Comparison of ENCODE assay signal across 12 cellular contexts in the genomic region with DNA sequence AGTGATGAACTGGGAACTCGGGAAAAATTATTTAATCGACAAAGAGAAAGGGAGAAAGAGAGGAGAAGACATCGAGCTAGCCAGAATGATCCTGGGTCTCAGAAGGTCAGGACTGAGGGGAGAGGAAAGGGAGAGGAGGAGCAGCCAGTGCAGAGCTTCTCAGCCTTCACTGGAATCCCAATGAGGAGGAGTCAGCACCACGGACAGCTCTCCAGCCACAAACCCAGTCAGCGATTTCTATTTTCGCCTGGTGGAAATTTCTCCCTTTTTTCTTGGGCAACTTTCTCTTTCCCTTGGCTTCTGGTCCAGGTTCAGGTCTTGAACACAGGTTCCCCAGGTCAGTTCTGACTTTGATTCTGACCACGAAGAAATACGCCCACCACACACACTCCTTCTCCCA. TPM values are rescaled to one million over a fixed set of nuclear protein-coding genes. Genes with fewer than 3 reads are reported as not detected.
DNase-seq lines count a peak whose midpoint lies in the region; ATAC-seq and TF ChIP-seq lines count a peak whose summit lies in the region.
"Had no signal": no experiment of that assay in that cellular context is flagged by ENCODE, and none has a peak within 500 bp of the region (broad histone marks: within the 10 kb centered on the region; RNA-seq: fewer than 3 reads in every experiment).

No MANE protein-coding gene starts in this region.

- no peak overlapping the region for H3K4me3 ChIP-seq in CD4-positive, alpha-beta memory T cell (ENCODE audit: low read length in 2 of 2)
- H3K4me3 ChIP-seq: tibial nerve had no signal

- no peaks in the 10 kb centered on the region for H3K27me3 ChIP-seq in CD4-positive, alpha-beta memory T cell (ENCODE audit: insufficient read depth, low read length)

- peaks cover 19% of the 10 kb centered on the region for H3K4me1 Mint-ChIP-seq in mesothelial cell of epicardium
- peaks cover 0 to 2% (median under 1%) of the 10 kb centered on the region in 4 donors for H3K4me1 Mint-ChIP-seq in CD4-positive, alpha-beta memory T cell

- intact Hi-C loops in CD4-positive, alpha-beta memory T cell (cut with micrococcal nuclease), result no loop called here

- POLR2A ChIA-PET in CD4-positive, alpha-beta memory T cell (lab: Charles Lee; ENCODE audit: partially characterized antibody), result no interaction called here

- H3K36me3 Mint-ChIP-seq in mesothelial cell of epicardium, result no peaks in the 10 kb centered on the region
- peaks cover 0 to 4% of the 10 kb centered on the region in 2 donors for H3K36me3 Mint-ChIP-seq in CD4-positive, alpha-beta memory T cell

- peaks cover 87% of the 10 kb centered on the region for H3K27me3 Mint-ChIP-seq in mesothelial cell of epicardium (ENCODE audit: low read depth)
- H3K27me3 Mint-ChIP-seq in CD4-positive, alpha-beta memory T cell, result peaks cover 18 to 22% of the 10 kb centered on the region in 2 donors

- peak overlapping the region; percentile 25 for H3K4me3 Mint-ChIP-seq in mesothelial cell of epicardium
- H3K4me3 Mint-ChIP-seq in CD4-positive, alpha-beta memory T cell, result no peak overlapping the region

- no peak overlapping the region for H3K27ac Mint-ChIP-seq in mesothelial cell of epicardium
- peak overlapping the region in 1 of 7 donors; percentile 31 for H3K27ac Mint-ChIP-seq in CD4-positive, alpha-beta memory T cell

- TF ChIP-seq CTCF in mesothelial cell of epicardium (IDR thresholded peaks at IDR 0.05; ENCODE audit: unreplicated experiment), result no peak

- no peaks in the 10 kb centered on the region for H3K9me3 Mint-ChIP-seq in mesothelial cell of epicardium
- H3K9me3 Mint-ChIP-seq in CD4-positive, alpha-beta memory T cell, result peaks cover 3 to 30% (median 23%) of the 10 kb centered on the region in 8 donors

- H3K4me1 ChIP-seq in CD4-positive, alpha-beta memory T cell (ENCODE audit: insufficient read depth, low read length), result no peaks in the 10 kb centered on the region

- no peak overlapping the region for H3K27ac ChIP-seq in CD4-positive, alpha-beta memory T cell (ENCODE audit: low read depth, low read length)
- H3K27ac ChIP-seq: tibial nerve had no signal

- no peak for ATAC-seq in HG03378 (IDR thresholded peaks at IDR 0.05; ENCODE audit: unreplicated experiment)

- H3K36me3 ChIP-seq in CD4-positive, alpha-beta memory T cell (ENCODE audit: insufficient read depth, low read length), result no peaks in the 10 kb centered on the region
- H3K36me3 ChIP-seq: tibial nerve had no signal

- DNase-seq in ELR (ENCODE audit: low read depth) (peak; percentile 10), KG1 (lab: John Stamatoyannopoulos, UW) (peak; percentile 2), cerebellar cortex (ENCODE audit: low spot score) (peak; percentile 43), mesothelial cell of epicardium (ENCODE audit: low spot score in 2 of 2, unreplicated experiment in 2 of 2) (peak; percentile 59 to 85), SKM-1 (lab: John Stamatoyannopoulos, UW; ENCODE audit: unreplicated experiment) (no peak), 8988T (no peak)
- no peak for DNase-seq in CD4-positive, alpha-beta memory T cell
- DNase-seq: activated gamma-delta T cell, naive B cell, NCI-H1048 had no signal

- no peaks in the 10 kb centered on the region for H3K9me3 ChIP-seq in CD4-positive, alpha-beta memory T cell (ENCODE audit: control insufficient read depth in 1 of 2, low read length in 2 of 2)
- H3K9me3 ChIP-seq: tibial nerve had no signal

- CTCF ChIA-PET in CD4-positive, alpha-beta memory T cell (lab: Charles Lee; ENCODE audit: partially characterized antibody), result no interaction called here

RNA-seq across cellular contexts. Expression of gene BRINP1, which starts 1.6 kb away (rescaled TPM):
- total RNA-seq in mesothelial cell of epicardium, result 11.4 to 13.2 TPM (median 13.0 TPM) in 3 replicates
- total RNA-seq in CD4-positive, alpha-beta memory T cell, result not detected
- polyA plus RNA-seq in CD4-positive, alpha-beta memory T cell, result not detected
- total RNA-seq: tibial nerve had no signal

Comparison
In these comparisons a context has a peak if more than half of its experiments do, and no peak if none do; other contexts are left out.
1. DNase-seq: peak in ELR (single experiment), KG1 (single experiment), cerebellar cortex (single experiment) and mesothelial cell of epicardium (2 of 2); none in SKM-1 (single experiment), 8988T (single experiment) and CD4-positive, alpha-beta memory T cell (0 of 5).
2. RNA of gene BRINP1, which starts 1.6 kb away (total RNA-seq): 11.4 to 13.2 TPM in mesothelial cell of epicardium; not detected in CD4-positive, alpha-beta memory T cell; every median in the first group is over 10 times any median in the second.